10 cellular contexts compared by ENCODE assay signal in the genomic region with DNA sequence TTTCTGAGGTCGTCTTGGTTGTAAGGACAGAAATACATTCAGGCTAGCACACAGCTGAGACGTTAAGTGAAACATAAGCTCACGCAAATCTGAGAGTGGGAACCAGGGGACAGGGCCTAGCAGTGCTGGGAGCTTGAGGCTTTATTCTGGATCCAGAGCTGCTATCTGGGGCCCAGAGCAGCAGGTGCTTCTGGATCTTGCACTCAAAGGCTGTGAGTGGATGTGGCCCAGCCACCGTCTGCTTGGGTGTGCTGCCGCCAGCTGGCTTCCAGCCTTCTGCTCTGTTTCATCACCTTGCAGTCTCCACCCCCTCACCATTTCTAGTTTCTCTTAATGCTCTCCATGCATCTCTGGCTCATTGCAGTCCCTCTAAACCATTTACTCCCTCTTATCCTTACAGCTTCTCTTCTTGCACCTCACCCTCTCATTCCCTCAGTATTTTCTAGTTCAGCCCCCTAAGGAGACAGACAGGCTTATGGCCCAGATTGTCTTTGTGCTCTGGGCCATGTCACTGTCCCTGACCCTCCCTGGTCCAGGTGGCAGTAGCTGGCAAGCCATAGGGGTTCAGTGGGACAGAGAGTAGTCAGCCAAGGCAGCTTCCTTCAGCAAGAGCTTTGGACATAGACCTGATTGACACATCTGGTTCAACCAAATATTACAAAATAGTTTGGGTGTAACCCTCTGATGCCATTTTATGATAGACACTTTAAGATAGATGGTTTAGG. TPM values are rescaled to one million over a fixed set of nuclear protein-coding genes. Genes with fewer than 3 reads are reported as not detected.
DNase-seq lines count a peak whose midpoint lies in the region; ATAC-seq and TF ChIP-seq lines count a peak whose summit lies in the region.
"Had no signal": no experiment of that assay in that cellular context is flagged by ENCODE, and none has a peak within 500 bp of the region (broad histone marks: within the 10 kb centered on the region; RNA-seq: fewer than 3 reads in every experiment).

No MANE protein-coding gene starts in this region.

- H3K36me3 Mint-ChIP-seq in naive thymus-derived CD8-positive, alpha-beta T cell = no peaks in the 10 kb centered on the region

- 37 to 40% methylated on average over 2 to 5 of the region's 5 CpGs for WGBS in gastroesophageal sphincter (ENCODE audit: low coverage in 1 of 2), 2 donors
- 66% methylated on average over 5 of the region's 5 CpGs for WGBS in mammary epithelial cell (ENCODE audit: low coverage, missing lambda C conversion rate)

- no peak overlapping the region for H2AFZ ChIP-seq in mammary epithelial cell (ENCODE audit: low read depth, low read length)

- DNase-seq in HEK293T (ENCODE audit: extremely low spot score) = peak; percentile 25
- peak; percentile 87 for DNase-seq in NCI-H526 treated with DMSO at 0.1 percent for 48 hours (lab: John Stamatoyannopoulos, UW)
- peak; percentile 33 for DNase-seq in skeletal muscle cell (ENCODE audit: low read depth)
- DNase-seq in mammary epithelial cell = no peak
- DNase-seq in naive thymus-derived CD8-positive, alpha-beta T cell = no peak
- no peak for DNase-seq in ecto neural progenitor cell (ENCODE audit: low spot score)
- DNase-seq: activated T-cell treated with anti-CD3 and anti-CD28 coated beads for 4 hours had no signal

- no peak overlapping the region for H3K4me3 ChIP-seq in gastroesophageal sphincter
- H3K4me3 ChIP-seq in skeletal muscle cell (ENCODE audit: low read depth, low read length) = no peak overlapping the region
- H3K4me3 ChIP-seq in mammary epithelial cell (replicated peaks in 1 of 3; ENCODE audit: insufficient read depth in 1 of 3, low read depth in 2 of 3, low read length in 3 of 3) = no peak overlapping the region

- POLR2A ChIA-PET in HEK293T (lab: Yijun Ruan, JAX) = interaction anchor here (1.2 to 1.3 kb wide), 2 partner anchors 52 to 88 kb away, joined by 4 read pairs; no protein-coding TSS in a partner anchor
- POLR2A ChIA-PET in naive thymus-derived CD8-positive, alpha-beta T cell (lab: Charles Lee) = no interaction called here

- H3K9me3 ChIP-seq in gastroesophageal sphincter (no peaks in the 10 kb centered on the region), mammary epithelial cell (replicated peaks; ENCODE audit: insufficient read depth, low read length) (no peaks in the 10 kb centered on the region)

- H4K20me1 ChIP-seq in mammary epithelial cell (ENCODE audit: insufficient read depth, low read length) = no peaks in the 10 kb centered on the region

- ATAC-seq in gastroesophageal sphincter = peak; percentile 74
- no peak for ATAC-seq in naive thymus-derived CD8-positive, alpha-beta T cell
- no peak for ATAC-seq in HG03354 (IDR thresholded peaks at IDR 0.05; ENCODE audit: poor library complexity, severe bottlenecking, unreplicated experiment)

- H3K4me2 ChIP-seq in mammary epithelial cell (ENCODE audit: insufficient read depth, low read depth, low read length) = no peak overlapping the region

- no TSS peak for BruUV-seq in mammary epithelial cell (replicated peaks; lab: Mats Ljungman, UMichigan)

- no peak overlapping the region for H3K4me3 Mint-ChIP-seq in naive thymus-derived CD8-positive, alpha-beta T cell

- dilution Hi-C loops in mammary epithelial cell (cut with HindIII; ENCODE audit: low sequenced_read_pairs) = no loop called here

- H3K27ac ChIP-seq in gastroesophageal sphincter (peak overlapping the region in 1 of 4 donors; percentile 7), mammary epithelial cell (ENCODE audit: insufficient read depth, low read depth, low read length) (no peak overlapping the region)

- H3K9me3 Mint-ChIP-seq in naive thymus-derived CD8-positive, alpha-beta T cell = peaks cover 0 to 10% (median 0%) of the 10 kb centered on the region in 9 donors

- H3K4me1 ChIP-seq in gastroesophageal sphincter = peaks cover 0 to 13% (median 0%) of the 10 kb centered on the region in 3 donors
- H3K4me1 ChIP-seq in mammary epithelial cell (ENCODE audit: insufficient read depth, low read length) = no peaks in the 10 kb centered on the region

- CTCF ChIA-PET in HEK293T (lab: Yijun Ruan, JAX) (interaction anchor here (1.2 to 1.7 kb wide), 3 partner anchors 12 to 100 kb away, joined by 3 to 6 read pairs (median 4); no protein-coding TSS in a partner anchor), mammary epithelial cell (lab: Charles Lee; ENCODE audit: low non-redundant PET) (interaction anchor here (0.6 kb wide), 1 partner anchor 16 kb away, joined by 3 read pairs; no protein-coding TSS in a partner anchor)

- TF ChIP-seq EP300 in gastroesophageal sphincter (IDR thresholded peaks at IDR 0.05) = no peak

- intact Hi-C loops in mammary epithelial cell (cut with micrococcal nuclease) = no loop called here

- no peak for TF ChIP-seq POLR2A in gastroesophageal sphincter (IDR thresholded peaks at IDR 0.05)

- H3K4me1 Mint-ChIP-seq in naive thymus-derived CD8-positive, alpha-beta T cell = no peaks in the 10 kb centered on the region

- no peaks in the 10 kb centered on the region for H3K79me2 ChIP-seq in mammary epithelial cell (ENCODE audit: insufficient read depth, low read length)

- in situ Hi-C loops in mammary epithelial cell (cut with MboI; ENCODE audit: low sequenced_read_pairs in 2 of 2) = no loop called here

- peaks cover 4 to 17% (median 4%) of the 10 kb centered on the region in 5 donors for H3K27me3 Mint-ChIP-seq in naive thymus-derived CD8-positive, alpha-beta T cell

- H3K27ac Mint-ChIP-seq in naive thymus-derived CD8-positive, alpha-beta T cell = no peak overlapping the region

- H3K9ac ChIP-seq in mammary epithelial cell (ENCODE audit: insufficient read depth, low read length) = no peak overlapping the region

- H3K36me3 ChIP-seq in gastroesophageal sphincter (no peaks in the 10 kb centered on the region), mammary epithelial cell (ENCODE audit: insufficient read depth, low read length) (no peaks in the 10 kb centered on the region)

- peak in 1 of 4 experiments; percentile 31 for TF ChIP-seq CTCF in gastroesophageal sphincter (IDR thresholded peaks at IDR 0.05)
- no peak for TF ChIP-seq CTCF in mammary epithelial cell (conservative IDR thresholded peaks at IDR 0.05 in 1 of 2, IDR thresholded peaks at IDR 0.05 in 1 of 2; ENCODE audit: extremely low read depth in 1 of 2, insufficient read depth in 1 of 2, low read depth in 1 of 2, low read length in 2 of 2)

- H3K27me3 ChIP-seq in gastroesophageal sphincter (no peaks in the 10 kb centered on the region), mammary epithelial cell (ENCODE audit: insufficient read depth, low read length) (no peaks in the 10 kb centered on the region)

TF ChIP-seq in HEK293T, 16 proteins besides CTCF, POLR2A, EP300 and RAD21:
- TF ChIP-seq FOXA1 (IDR thresholded peaks at IDR 0.05) (no peak), SUZ12 (IDR thresholded peaks at IDR 0.05) (no peak), ZNF384 (IDR thresholded peaks at IDR 0.05) (no peak), FOXM1 (IDR thresholded peaks at IDR 0.05; ENCODE audit: borderline replicate concordance) (no peak), FOXK2 (IDR thresholded peaks at IDR 0.05) (no peak)

RNA-seq across cellular contexts. Expression of a gene that starts 53.7 kb away (rescaled TPM):
- total RNA-seq in gastroesophageal sphincter (100 to 1,000 TPM in 1 of 4 donors, 10 to 100 TPM in 3; 56.3 to 193 (median 70.2) TPM), mammary epithelial cell (under 1 TPM in 1 of 2 donors, not detected in 1; 0.17 TPM)
- polyA plus RNA-seq in mammary epithelial cell = 0.05 TPM
- polyA minus RNA-seq in mammary epithelial cell = 0.16 TPM
- total RNA-seq in naive thymus-derived CD8-positive, alpha-beta T cell = under 1 TPM in 1 of 2 experiments, not detected in 1; 0.60 TPM
- polyA plus RNA-seq in naive thymus-derived CD8-positive, alpha-beta T cell = under 1 TPM in 2 of 3 donors, not detected in 1; 0.08 to 0.98 TPM
- total RNA-seq: HT-29 had no signal

Comparison
In these comparisons a context has a peak if more than half of its experiments do, and no peak if none do; other contexts are left out.
1. DNase-seq: peak in HEK293T (single experiment), NCI-H526 treated with DMSO at 0.1 percent for 48 hours (single experiment) and skeletal muscle cell (single experiment); none in mammary epithelial cell (single experiment), naive thymus-derived CD8-positive, alpha-beta T cell (0 of 10) and ecto neural progenitor cell (single experiment).
2. RNA of a gene that starts 53.7 kb away (total RNA-seq): 56.3 to 193 TPM in gastroesophageal sphincter; 0.60 TPM in naive thymus-derived CD8-positive, alpha-beta T cell and 0.17 TPM in mammary epithelial cell; every median in the first group is over 10 times any median in the second.